17 cellular contexts compared by ENCODE assay signal in the genomic region with DNA sequence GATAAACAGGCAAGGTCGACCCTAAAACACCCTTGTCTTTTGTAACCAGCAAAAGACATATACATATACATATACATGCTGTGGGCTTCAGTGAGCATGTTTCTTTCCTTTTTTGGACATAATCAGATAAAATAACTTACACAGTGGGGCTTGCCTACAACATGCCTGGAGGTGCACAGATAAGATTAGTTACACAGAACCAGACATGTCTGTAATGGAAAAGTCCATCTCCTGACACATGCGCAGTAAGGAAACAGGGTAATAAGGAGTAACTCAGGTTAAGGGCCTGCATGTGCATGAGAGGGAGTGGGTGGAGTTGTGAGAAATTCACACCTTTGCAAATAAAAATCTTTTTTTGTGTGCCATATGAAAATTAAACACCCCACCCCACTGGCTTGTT. TPM values are rescaled to one million over a fixed set of nuclear protein-coding genes. Genes with fewer than 3 reads are reported as not detected.
A peak's percentile ranks its signal among the peaks of the same experiment; 100 is the strongest.
DNase-seq lines count a peak whose midpoint lies in the region; ATAC-seq, FAIRE-seq and TF ChIP-seq lines count a peak whose summit lies in the region.
"Had no signal": no experiment of that assay in that cellular context is flagged by ENCODE, and none has a peak within 500 bp of the region (broad histone marks: within the 10 kb centered on the region; RNA-seq: fewer than 3 reads in every experiment).

No MANE protein-coding gene starts in this region.

- no peak overlapping the region for H3K23ac ChIP-seq in neuronal stem cell (ENCODE audit: low read depth, low read length, poor library complexity)

- no peaks in the 10 kb centered on the region for H3K79me1 ChIP-seq in neuronal stem cell (ENCODE audit: low read depth, low read length)

- no peaks in the 10 kb centered on the region for H3K36me3 Mint-ChIP-seq in stimulated activated naive B cell treated with anti-CD40 and anti-IgM and Interleukin-4, amounts not matched to agents 10 μg/mL and 1 μg/mL and 100 μg/mL, for 72 hours
- H3K36me3 Mint-ChIP-seq: CD8-positive, alpha-beta memory T cell had no signal

- H3K27ac Mint-ChIP-seq in stimulated activated naive B cell treated with anti-CD40 and anti-IgM and Interleukin-4, amounts not matched to agents 10 μg/mL and 1 μg/mL and 100 μg/mL, for 72 hours = no peak overlapping the region
- H3K27ac Mint-ChIP-seq: CD8-positive, alpha-beta memory T cell had no signal

- DNase-seq in KBM-7 (peak; percentile 4), SK-N-DZ (ENCODE audit: low spot score) (peak; percentile 30), epithelial cell of prostate (ENCODE audit: low read depth, low spot score) (peak; percentile 31), neuronal stem cell (ENCODE audit: low spot score) (no peak), D721Med (ENCODE audit: insufficient read length, low spot score) (no peak), SW 1271 (lab: John Stamatoyannopoulos, UW) (no peak)
- no peak for DNase-seq in stimulated activated naive B cell treated with anti-CD40 and anti-IgM and Interleukin-4, amounts not matched to agents 10 μg/mL and 1 μg/mL and 100 μg/mL, for 72 hours
- DNase-seq: CD8-positive, alpha-beta memory T cell; Kasumi-1; NCI-H1417; NCI-H2029 treated with DMSO at 0.1 percent for 48 hours; NCI-H524; Right ventricle myocardium superior had no signal

- peak overlapping the region; percentile 67 for H2AFZ ChIP-seq in neuronal stem cell (ENCODE audit: low read length)

- no peaks in the 10 kb centered on the region for H3K9me3 ChIP-seq in neuronal stem cell (replicated peaks in 1 of 2; ENCODE audit: control insufficient read depth in 2 of 2, insufficient read depth in 1 of 2, low read depth in 1 of 2, low read length in 2 of 2)
- H3K9me3 ChIP-seq: BLaER1 had no signal

- no peaks in the 10 kb centered on the region for H3K27me3 ChIP-seq in neuronal stem cell (ENCODE audit: control insufficient read depth in 3 of 3, insufficient read depth in 3 of 3, low read depth in 1 of 3, low read length in 3 of 3)
- H3K27me3 ChIP-seq: BLaER1 had no signal

- no peak for FAIRE-seq in D721Med (lab: Jason Lieb, UNC)
- FAIRE-seq: H54 had no signal

- H3K27ac ChIP-seq in epithelial cell of prostate = peak overlapping the region; percentile 65
- no peak overlapping the region for H3K27ac ChIP-seq in neuronal stem cell (replicated peaks; ENCODE audit: low read length)
- H3K27ac ChIP-seq: BLaER1 had no signal

- no peak overlapping the region for H4K91ac ChIP-seq in neuronal stem cell (ENCODE audit: low read depth, low read length, poor library complexity)

- WGBS in neuronal stem cell (ENCODE audit: extremely low coverage in 2 of 2, insufficient read length in 2 of 2, insufficient replicate concordance in 1 of 2), 2 donors = no CpG with 5 or more reads among the region's 2 CpGs

- H3K4me3 Mint-ChIP-seq in stimulated activated naive B cell treated with anti-CD40 and anti-IgM and Interleukin-4, amounts not matched to agents 10 μg/mL and 1 μg/mL and 100 μg/mL, for 72 hours = no peak overlapping the region
- H3K4me3 Mint-ChIP-seq: CD8-positive, alpha-beta memory T cell had no signal

- no peak overlapping the region for H2AK5ac ChIP-seq in neuronal stem cell (ENCODE audit: low read depth, low read length)

- no peaks in the 10 kb centered on the region for H3K36me3 ChIP-seq in neuronal stem cell (replicated peaks in 1 of 2; ENCODE audit: control insufficient read depth in 2 of 2, insufficient read depth in 2 of 2, low read length in 2 of 2)
- H3K36me3 ChIP-seq: BLaER1 had no signal

- H2BK12ac ChIP-seq in neuronal stem cell (ENCODE audit: low read length) = no peak overlapping the region

- H3K4ac ChIP-seq in neuronal stem cell (ENCODE audit: low read length) = no peak overlapping the region

- H3K4me1 ChIP-seq in neuronal stem cell (ENCODE audit: control insufficient read depth in 2 of 2, insufficient read depth in 1 of 2, low read depth in 1 of 2, low read length in 2 of 2) = peaks cover 0 to 3% of the 10 kb centered on the region in 2 donors
- H3K4me1 ChIP-seq: BLaER1 had no signal

- no peaks in the 10 kb centered on the region for H3K4me1 Mint-ChIP-seq in stimulated activated naive B cell treated with anti-CD40 and anti-IgM and Interleukin-4, amounts not matched to agents 10 μg/mL and 1 μg/mL and 100 μg/mL, for 72 hours
- H3K4me1 Mint-ChIP-seq: CD8-positive, alpha-beta memory T cell had no signal

- no peaks in the 10 kb centered on the region for H3K27me3 Mint-ChIP-seq in stimulated activated naive B cell treated with anti-CD40 and anti-IgM and Interleukin-4, amounts not matched to agents 10 μg/mL and 1 μg/mL and 100 μg/mL, for 72 hours
- H3K27me3 Mint-ChIP-seq: CD8-positive, alpha-beta memory T cell had no signal

- no peak overlapping the region for H3K14ac ChIP-seq in neuronal stem cell (ENCODE audit: low read length)

- H3K18ac ChIP-seq in neuronal stem cell (ENCODE audit: low read length) = no peak overlapping the region

- H4K8ac ChIP-seq in neuronal stem cell (ENCODE audit: low read depth, low read length) = no peak overlapping the region

- in situ Hi-C loops in KBM-7 (cut with MboI; ENCODE audit: low pct_unique_long_range_greater_than_20kb, low sequenced_read_pairs) = no loop called here

- H3K4me2 ChIP-seq in neuronal stem cell (ENCODE audit: insufficient read depth, low read length, poor library complexity, severe bottlenecking) = no peak overlapping the region
- H3K4me2 ChIP-seq: BLaER1 had no signal

- ATAC-seq in HG03039 (IDR thresholded peaks at IDR 0.05; ENCODE audit: unreplicated experiment) = no peak
- ATAC-seq in stimulated activated naive B cell treated with anti-CD40 and anti-IgM and Interleukin-4, amounts not matched to agents 10 μg/mL and 1 μg/mL and 100 μg/mL, for 72 hours (replicated peaks) = no peak
- ATAC-seq: Panc1 had no signal

- H3K9ac ChIP-seq in neuronal stem cell (ENCODE audit: low read depth, low read length, poor library complexity) = no peak overlapping the region
- H3K9ac ChIP-seq: BLaER1 had no signal

- H3K9me3 Mint-ChIP-seq in stimulated activated naive B cell treated with anti-CD40 and anti-IgM and Interleukin-4, amounts not matched to agents 10 μg/mL and 1 μg/mL and 100 μg/mL, for 72 hours = no peaks in the 10 kb centered on the region

- no peak overlapping the region for H2BK15ac ChIP-seq in neuronal stem cell (ENCODE audit: low read length)

- no peak for TF ChIP-seq CTCF in D721Med (IDR thresholded peaks at IDR 0.05; ENCODE audit: insufficient read depth, missing control alignments)

- no peak overlapping the region for H2BK120ac ChIP-seq in neuronal stem cell (ENCODE audit: low read depth, low read length)

- H2BK5ac ChIP-seq in neuronal stem cell (ENCODE audit: low read length) = no peak overlapping the region

- H3K4me3 ChIP-seq in neuronal stem cell (ENCODE audit: low read length in 2 of 2) = no peak overlapping the region
- H3K4me3 ChIP-seq: BLaER1 had no signal

RNA-seq across cellular contexts. Expression of a gene that starts 3.4 kb away (rescaled TPM):
- polyA plus RNA-seq in SK-N-DZ (2014; cell fraction: cytosol; rRNA removed) = 0.18 TPM in 1 of 2 replicates, not detected in the other
- polyA plus RNA-seq in SK-N-DZ (2014; cell fraction: nucleus; rRNA removed) = not detected in 2 replicates
- not detected for polyA plus RNA-seq in neuronal stem cell (2013, experiment 1 of 2)
- polyA plus RNA-seq in neuronal stem cell (2013, experiment 2 of 2) = not detected
- polyA plus RNA-seq: CD8-positive, alpha-beta memory T cell had no signal

RNA-seq across cellular contexts. Expression of a gene that starts 10.2 kb away (rescaled TPM):
- polyA plus RNA-seq in SK-N-DZ (2014; cell fraction: cytosol; rRNA removed) = not detected in 2 replicates
- not detected in 2 replicates for polyA plus RNA-seq in SK-N-DZ (2014; cell fraction: nucleus; rRNA removed)
- polyA plus RNA-seq in neuronal stem cell (2013, experiment 1 of 2) = not detected
- polyA plus RNA-seq in neuronal stem cell (2013, experiment 2 of 2) = not detected
- polyA plus RNA-seq: CD8-positive, alpha-beta memory T cell had no signal

Comparison
In these comparisons a context has a peak if more than half of its experiments do, and no peak if none do; other contexts are left out.
1. DNase-seq: peak in KBM-7 (single experiment), SK-N-DZ (single experiment) and epithelial cell of prostate (single experiment); none in neuronal stem cell (single experiment), stimulated activated naive B cell treated with anti-CD40 and anti-IgM and Interleukin-4, amounts not matched to agents 10 μg/mL and 1 μg/mL and 100 μg/mL, for 72 hours (single experiment), D721Med (single experiment) and SW 1271 (0 of 2).